ENCODE assay signal across 8 cellular contexts in genomic region chr11:10930961-10931760, GRCh38.
DNase-seq lines count a peak whose midpoint lies in the region; ATAC-seq and TF ChIP-seq lines count a peak whose summit lies in the region.

No MANE protein-coding gene starts in this region.

- TF ChIP-seq CTCF in NB4 (IDR thresholded peaks at IDR 0.05; ENCODE audit: low read depth, low read length) (no peak), brain (conservative IDR thresholded peaks at IDR 0.05) (peak in 1 of 2 experiments; percentile 2)

- H3K36me3 Mint-ChIP-seq in brain, result no peaks in the 10 kb centered on the region

- peak overlapping the region; percentile 64 for H3K9ac ChIP-seq in rectal smooth muscle tissue (ENCODE audit: low read length)

- H3K36me3 ChIP-seq in rectal smooth muscle tissue (ENCODE audit: control insufficient read depth, insufficient read depth, low read length), result no peaks in the 10 kb centered on the region

- peaks cover 0 to 4% (median 0%) of the 10 kb centered on the region in 5 experiments for H3K9me3 Mint-ChIP-seq in brain

- peak; percentile 90 for DNase-seq in GM03348 (ENCODE audit: low spot score)
- DNase-seq in NB4 (ENCODE audit: low read depth), result peak; percentile 72
- peak; percentile 21 for DNase-seq in T-helper 22 cell (ENCODE audit: low read depth)
- peak in 43 of 51 donors; percentile 11 to 78 (median 48) for DNase-seq in hypothalamus (lab: John Stamatoyannopoulos, UW)

- TF ChIP-seq POLR2A in NB4 (IDR thresholded peaks at IDR 0.05; ENCODE audit: extremely low read depth, insufficient read length), result no peak

- H3K4me1 ChIP-seq in rectal smooth muscle tissue (ENCODE audit: control insufficient read depth, insufficient read depth, low read length), result peaks cover 30% of the 10 kb centered on the region

- peak overlapping the region; percentile 98 for H3K27ac ChIP-seq in rectal smooth muscle tissue (ENCODE audit: low read depth, low read length)

- H3K4me3 ChIP-seq in NB4 (ENCODE audit: low read depth, low read length) (peak overlapping the region; percentile 43), rectal smooth muscle tissue (ENCODE audit: low read length) (peak overlapping the region; percentile 70)

- peak overlapping the region; percentile 97 to 100 (median 99) for H3K27ac Mint-ChIP-seq in brain

- peaks cover 5% of the 10 kb centered on the region for H3K27me3 Mint-ChIP-seq in brain

- peak overlapping the region; percentile 84 to 91 (median 91) for H3K4me3 Mint-ChIP-seq in brain

- no peak for ATAC-seq in GM21717 (IDR thresholded peaks at IDR 0.05; ENCODE audit: unreplicated experiment)
- ATAC-seq in GM21367 (IDR thresholded peaks at IDR 0.05; ENCODE audit: unreplicated experiment), result no peak

- peaks cover 73% of the 10 kb centered on the region for H3K4me1 Mint-ChIP-seq in brain

- H3K27me3 ChIP-seq in rectal smooth muscle tissue (ENCODE audit: control insufficient read depth, insufficient read depth, low read length), result no peaks in the 10 kb centered on the region

Comparison
In these comparisons a context has a peak if more than half of its experiments do, and no peak if none do; other contexts are left out.
1. DNase-seq: peak in every context shown above with its lines; median percentile 90 in GM03348; 72 in NB4; 48 in hypothalamus; 21 in T-helper 22 cell.